Comparison of ENCODE assay signal across 9 cellular contexts in genomic region chr14:49550284-49551184, GRCh38. TPM values are rescaled to one million over a fixed set of nuclear protein-coding genes. Genes with fewer than 3 reads are reported as not detected.
A peak's percentile ranks its signal among the peaks of the same experiment; 100 is the strongest.
DNase-seq lines count a peak whose midpoint lies in the region; ATAC-seq, FAIRE-seq and TF ChIP-seq lines count a peak whose summit lies in the region.
"Had no signal": no experiment of that assay in that cellular context is flagged by ENCODE, and none has a peak within 500 bp of the region (broad histone marks: within the 10 kb centered on the region; RNA-seq: fewer than 3 reads in every experiment).

No MANE protein-coding gene starts in this region.

- CTCF ChIA-PET in HepG2 (lab: Yijun Ruan, JAX; ENCODE audit: low intra/inter-chr PET ratio, low total read pairs): no interaction called here

- H3K4me1 ChIP-seq in Loucy (ENCODE audit: insufficient read depth, low read length, poor library complexity, severe bottlenecking) (no peaks in the 10 kb centered on the region), HepG2 (ENCODE audit: insufficient read depth, low read length) (peaks cover 35% of the 10 kb centered on the region), right cardiac atrium (ENCODE audit: control insufficient read depth, insufficient read depth, low read length) (no peaks in the 10 kb centered on the region)

- H3K9ac ChIP-seq in Loucy (ENCODE audit: low read depth, low read length, poor library complexity, severe bottlenecking): no peak overlapping the region
- H3K9ac ChIP-seq in HepG2 (ENCODE audit: insufficient read depth, low read depth, low read length): no peak overlapping the region

- WGBS in HepG2 (ENCODE audit: low lambda C conversion rate): 6% methylated on average over 5 of the region's 5 CpGs
- WGBS in right cardiac atrium: 67% methylated on average over 5 of the region's 5 CpGs

- H3F3A ChIP-seq in Loucy (ENCODE audit: low read depth): no peaks in the 10 kb centered on the region

- no TSS peak for BruUV-seq in HepG2 (replicated peaks; lab: Mats Ljungman, UMichigan)

- H2AFZ ChIP-seq in Loucy (ENCODE audit: low read length): no peak overlapping the region
- H2AFZ ChIP-seq in HepG2 (ENCODE audit: low read length): no peak overlapping the region

- H3K4me2 ChIP-seq in Loucy (ENCODE audit: low read depth, low read length, poor library complexity, severe bottlenecking) (no peak overlapping the region), HepG2 (ENCODE audit: low read depth, low read length) (no peak overlapping the region)

- H4K20me1 ChIP-seq in Loucy (ENCODE audit: insufficient read depth, low read length, poor library complexity, severe bottlenecking) (no peaks in the 10 kb centered on the region), HepG2 (ENCODE audit: insufficient read depth, low read length) (no peaks in the 10 kb centered on the region)

- no peaks in the 10 kb centered on the region for H3K27me3 ChIP-seq in Loucy (ENCODE audit: insufficient read depth, low read length, poor library complexity, severe bottlenecking)
- H3K27me3 ChIP-seq in HepG2 (ENCODE audit: control insufficient read depth in 1 of 2, insufficient read depth in 2 of 2, low read length in 2 of 2): no peaks in the 10 kb centered on the region
- H3K27me3 ChIP-seq in right cardiac atrium (ENCODE audit: control insufficient read depth, insufficient read depth): no peaks in the 10 kb centered on the region

- TF ChIP-seq CTCF in Loucy (conservative IDR thresholded peaks at IDR 0.05; ENCODE audit: low read length) (peak; percentile 69), astrocyte of the cerebellum (IDR thresholded peaks at IDR 0.05; ENCODE audit: low read depth, low read length, missing control alignments) (peak; percentile 19), HepG2 (CRISPR knock-in tag; IDR thresholded peaks at IDR 0.05) (peak; percentile 45)

- intact Hi-C loops in HepG2 (cut with micrococcal nuclease; ENCODE audit: unreplicated experiment): loop anchor here (5.0 kb wide), 1 partner anchor 88 kb away; no protein-coding TSS in a partner anchor
- intact Hi-C loops in right cardiac atrium (cut with DNase I): no loop called here

- FAIRE-seq in HepG2 (lab: Jason Lieb, UNC): no peak

- DNase-seq in EH (ENCODE audit: low read depth) (peak; percentile 15), astrocyte of the cerebellum (ENCODE audit: low read depth) (no peak), HepG2 (ENCODE audit: low spot score) (peak; percentile 12), C1 segment of cervical spinal cord (lab: John Stamatoyannopoulos, UW) (no peak), right cardiac atrium (no peak), cerebellar nuclear complex (lab: John Stamatoyannopoulos, UW) (no peak)
- DNase-seq: NCI-H2029 had no signal

- no peaks in the 10 kb centered on the region for H3K9me3 ChIP-seq in Loucy (ENCODE audit: insufficient read depth, low read depth, low read length)
- H3K9me3 ChIP-seq in HepG2 (ENCODE audit: low read length): no peaks in the 10 kb centered on the region
- no peaks in the 10 kb centered on the region for H3K9me3 ChIP-seq in right cardiac atrium (ENCODE audit: control insufficient read depth, low read length)

- no peaks in the 10 kb centered on the region for H3K36me3 ChIP-seq in Loucy (ENCODE audit: insufficient read depth, low read length)
- H3K36me3 ChIP-seq in HepG2 (replicated peaks in 1 of 2; ENCODE audit: control insufficient read depth in 1 of 2, insufficient read depth in 2 of 2, low read length in 2 of 2): no peaks in the 10 kb centered on the region

- no peak for TF ChIP-seq RAD21 in HepG2 (CRISPR knock-in tag; IDR thresholded peaks at IDR 0.05)

- H3K79me2 ChIP-seq in Loucy (ENCODE audit: insufficient read depth, low read length) (no peaks in the 10 kb centered on the region), HepG2 (ENCODE audit: insufficient read depth, low read length) (no peaks in the 10 kb centered on the region)

- H3K9me2 ChIP-seq in Loucy (replicated peaks; ENCODE audit: low read depth, low read length): no peaks in the 10 kb centered on the region

- TF ChIP-seq POLR2A in HepG2 (IDR thresholded peaks at IDR 0.05; ENCODE audit: insufficient read depth in 1 of 2, low read depth in 2 of 2, low read length in 2 of 2): no peak

- in situ Hi-C loops in astrocyte of the cerebellum (cut with HindIII; ENCODE audit: low sequenced_read_pairs) (no loop called here), HepG2 (cut with HindIII; ENCODE audit: extremely low pct_ligation_motif_present, low pct_unique_long_range_greater_than_20kb) (no loop called here)

- POLR2A ChIA-PET in HepG2 (lab: Yijun Ruan, JAX): no interaction called here

- TF ChIP-seq EP300 in HepG2 (IDR thresholded peaks at IDR 0.05; ENCODE audit: low read depth in 2 of 2, low read length in 2 of 2) (no peak), HepG2 (CRISPR knock-in tag; IDR thresholded peaks at IDR 0.05; ENCODE audit: borderline replicate concordance) (no peak)

- peak; percentile 58 for ATAC-seq in HepG2
- no peak for ATAC-seq in activated CD4-positive, CD25-positive, alpha-beta regulatory T cell treated with anti-CD3 and anti-CD28 coated beads, Interleukin-2, amount 50 U/mL, for 24 hours
- no peak for ATAC-seq in right cardiac atrium

- H3K27ac ChIP-seq in HepG2 (ENCODE audit: extremely low read length, insufficient read depth, low read length) (no peak overlapping the region), right cardiac atrium (ENCODE audit: low read length) (no peak overlapping the region)

- H3K4me3 ChIP-seq in Loucy (ENCODE audit: low read length, poor library complexity, severe bottlenecking): no peak overlapping the region
- no peak overlapping the region for H3K4me3 ChIP-seq in astrocyte of the cerebellum (ENCODE audit: low read depth, low read length)
- H3K4me3 ChIP-seq in HepG2 (replicated peaks in 1 of 3; ENCODE audit: insufficient read depth in 1 of 3, low read depth in 2 of 3, low read length in 3 of 3): no peak overlapping the region
- no peak overlapping the region for H3K4me3 ChIP-seq in right cardiac atrium (ENCODE audit: low read length)

TF ChIP-seq in HepG2, 621 proteins besides CTCF, POLR2A, EP300 and RAD21:
- TF ChIP-seq STAG1 (CRISPR knock-in tag; IDR thresholded peaks at IDR 0.05) (peak; percentile 32; the same call in 1 of the 2 replicates), NPAS2 (CRISPR knock-in tag; IDR thresholded peaks at IDR 0.05; ENCODE audit: borderline replicate concordance) (no peak), CEBPB (IDR thresholded peaks at IDR 0.05; ENCODE audit: borderline replicate concordance, low read depth, low read length) (0 out of 2 replicates have a peak, but pooled peaks have one; percentile 25)
TF ChIP-seq in HepG2: peak in this region for 2.

RNA-seq across cellular contexts. Expression of gene RPS29, which starts 35.6 kb away (rescaled TPM):
- total RNA-seq in HepG2 (2016; rRNA removed; fragmentation: Illumina TruSeq; extraction: Trizol): 3,901 and 4,303 TPM in 2 replicates
- total RNA-seq in HepG2 (2016; cell fraction: cytosol; rRNA removed; fragmentation: Illumina TruSeq; extraction: Trizol; ENCODE audit: low read depth): 8,184 and 8,598 TPM in 2 replicates
- 4,185 and 4,312 TPM in 2 replicates for total RNA-seq in HepG2 (2016; cell fraction: insoluble cytoplasmic fraction; rRNA removed; fragmentation: Illumina TruSeq; extraction: Trizol)
- total RNA-seq in HepG2 (2016; cell fraction: membrane; rRNA removed; fragmentation: Illumina TruSeq; extraction: Trizol): 10,515 and 11,473 TPM in 2 replicates
- total RNA-seq in HepG2 (2016; cell fraction: nucleus; rRNA removed; fragmentation: Illumina TruSeq; extraction: Trizol): 1,563 and 1,683 TPM in 2 replicates
- polyA plus RNA-seq in HepG2 (2011; rRNA removed): 7,896 and 8,215 TPM in 2 replicates
- 23,106 and 23,761 TPM in 2 replicates for polyA plus RNA-seq in HepG2 (2011; cell fraction: cytosol; rRNA removed)
- 3,131 and 3,133 TPM in 2 replicates for polyA plus RNA-seq in HepG2 (2011; cell fraction: nucleus; rRNA removed)
- polyA plus RNA-seq in HepG2 (2012): 7,846 and 11,802 TPM in 2 replicates
- 7,461 and 7,652 TPM in 2 replicates for polyA plus RNA-seq in HepG2 (2016; cell fraction: cytosol; fragmentation: Illumina TruSeq; extraction: Trizol; ENCODE audit: low read depth)
- polyA plus RNA-seq in HepG2 (2016; cell fraction: insoluble cytoplasmic fraction; fragmentation: Illumina TruSeq; extraction: Trizol; ENCODE audit: low read depth): 2,305 and 2,788 TPM in 2 replicates
- polyA plus RNA-seq in HepG2 (2016; cell fraction: membrane; fragmentation: Illumina TruSeq; extraction: Trizol; ENCODE audit: low read depth): 6,369 and 7,188 TPM in 2 replicates
- polyA plus RNA-seq in HepG2 (2016; cell fraction: nucleus; fragmentation: Illumina TruSeq; extraction: Trizol; ENCODE audit: insufficient read depth, low read depth): 1,882 and 2,182 TPM in 2 replicates
- 1,545 and 1,558 TPM in 2 replicates for polyA minus RNA-seq in HepG2 (2011; rRNA and poly(A)+ RNA removed; ENCODE audit: low replicate concordance)
- 502 and 598 TPM in 2 replicates for polyA minus RNA-seq in HepG2 (2011; cell fraction: cytosol; rRNA and poly(A)+ RNA removed)
- 266 and 310 TPM in 2 replicates for polyA minus RNA-seq in HepG2 (2011; cell fraction: nucleus; rRNA and poly(A)+ RNA removed)
- total RNA-seq in right cardiac atrium: 100 to 1,000 TPM; 827 to 988 (median 890) TPM
- polyA plus RNA-seq in right cardiac atrium: 1,306 TPM

RNA-seq across cellular contexts. Expression of gene LRR1, which starts 48.2 kb away (rescaled TPM):
- 36.2 and 49.8 TPM in 2 replicates for total RNA-seq in HepG2 (2016; rRNA removed; fragmentation: Illumina TruSeq; extraction: Trizol)
- total RNA-seq in HepG2 (2016; cell fraction: cytosol; rRNA removed; fragmentation: Illumina TruSeq; extraction: Trizol; ENCODE audit: low read depth): 25.3 and 29.2 TPM in 2 replicates
- 37.2 and 49.2 TPM in 2 replicates for total RNA-seq in HepG2 (2016; cell fraction: insoluble cytoplasmic fraction; rRNA removed; fragmentation: Illumina TruSeq; extraction: Trizol)
- total RNA-seq in HepG2 (2016; cell fraction: membrane; rRNA removed; fragmentation: Illumina TruSeq; extraction: Trizol): 30.8 and 32.4 TPM in 2 replicates
- total RNA-seq in HepG2 (2016; cell fraction: nucleus; rRNA removed; fragmentation: Illumina TruSeq; extraction: Trizol): 18.7 and 21.3 TPM in 2 replicates
- polyA plus RNA-seq in HepG2 (2011; rRNA removed): 3.9 and 7.0 TPM in 2 replicates
- 4.2 and 4.3 TPM in 2 replicates for polyA plus RNA-seq in HepG2 (2011; cell fraction: cytosol; rRNA removed)
- 1.9 and 2.1 TPM in 2 replicates for polyA plus RNA-seq in HepG2 (2011; cell fraction: nucleus; rRNA removed)
- 4.8 and 6.0 TPM in 2 replicates for polyA plus RNA-seq in HepG2 (2012)
- 14.3 and 17.0 TPM in 2 replicates for polyA plus RNA-seq in HepG2 (2016; cell fraction: cytosol; fragmentation: Illumina TruSeq; extraction: Trizol; ENCODE audit: low read depth)
- 36.2 and 39.0 TPM in 2 replicates for polyA plus RNA-seq in HepG2 (2016; cell fraction: insoluble cytoplasmic fraction; fragmentation: Illumina TruSeq; extraction: Trizol; ENCODE audit: low read depth)
- polyA plus RNA-seq in HepG2 (2016; cell fraction: membrane; fragmentation: Illumina TruSeq; extraction: Trizol; ENCODE audit: low read depth): 16.8 and 17.0 TPM in 2 replicates
- polyA plus RNA-seq in HepG2 (2016; cell fraction: nucleus; fragmentation: Illumina TruSeq; extraction: Trizol; ENCODE audit: insufficient read depth, low read depth): 17.4 and 22.9 TPM in 2 replicates
- polyA minus RNA-seq in HepG2 (2011; rRNA and poly(A)+ RNA removed; ENCODE audit: low replicate concordance): 6.5 and 13.4 TPM in 2 replicates
- polyA minus RNA-seq in HepG2 (2011; cell fraction: cytosol; rRNA and poly(A)+ RNA removed): 3.0 and 4.6 TPM in 2 replicates
- polyA minus RNA-seq in HepG2 (2011; cell fraction: nucleus; rRNA and poly(A)+ RNA removed): 9.0 and 10.3 TPM in 2 replicates
- 1 to 10 TPM; 5.3 to 7.5 (median 6.5) TPM for total RNA-seq in right cardiac atrium
- polyA plus RNA-seq in right cardiac atrium: 3.5 TPM

Comparison
In these comparisons a context has a peak if more than half of its experiments do, and no peak if none do; other contexts are left out.
1. DNase-seq: peak in EH (single experiment) and HepG2 (single experiment); none in astrocyte of the cerebellum (single experiment), C1 segment of cervical spinal cord (0 of 14), right cardiac atrium (0 of 3) and cerebellar nuclear complex (0 of 2).
2. CTCF ChIP-seq: peak in every context shown above with its lines; median percentile 69 in Loucy; 45 in HepG2; 19 in astrocyte of the cerebellum.